Comparison of ENCODE assay signal across 8 cellular contexts in genomic region chr13:23466144-23467002, GRCh38. TPM values are rescaled to one million over a fixed set of nuclear protein-coding genes. Genes with fewer than 3 reads are reported as not detected.
DNase-seq lines count a peak whose midpoint lies in the region; ATAC-seq lines count a peak whose summit lies in the region.

No MANE protein-coding gene starts in this region.

- no peak overlapping the region for H3K23ac ChIP-seq in mesenchymal stem cell (ENCODE audit: low read length in 2 of 2)

- ATAC-seq in GM19023 (IDR thresholded peaks at IDR 0.05; ENCODE audit: unreplicated experiment): peak; percentile 92
- ATAC-seq in HG03280 (IDR thresholded peaks at IDR 0.05; ENCODE audit: unreplicated experiment): peak; percentile 78
- ATAC-seq in effector memory CD8-positive, alpha-beta T cell (replicated peaks): peak; percentile 92

- no peak overlapping the region for H3K14ac ChIP-seq in mesenchymal stem cell (ENCODE audit: low read length in 2 of 2)

- H3K27ac ChIP-seq in mesenchymal stem cell (ENCODE audit: low read length, poor library complexity, severe bottlenecking): peak overlapping the region; percentile 22

- H2BK120ac ChIP-seq in mesenchymal stem cell (ENCODE audit: low read depth, low read length): peak overlapping the region; percentile 52

- DNase-seq in AG20443 (ENCODE audit: low spot score): peak; percentile 82
- peak; percentile 75 for DNase-seq in NCI-H69 (lab: John Stamatoyannopoulos, UW)
- DNase-seq in activated CD8-positive, alpha-beta memory T cell treated with anti-CD3 and anti-CD28 coated beads for 4 hours (ENCODE audit: low read depth in 2 of 2): peak; percentile 15 to 35
- DNase-seq in effector memory CD8-positive, alpha-beta T cell: peak; percentile 30 to 48 (median 41)
- peak; percentile 80 for DNase-seq in mesenchymal stem cell
- DNase-seq in stimulated activated CD8-positive, alpha-beta memory T cell treated with anti-CD3 and anti-CD28 coated beads, Interleukin-15, amount 100 ng/mL, for 24 hours (ENCODE audit: low read depth): peak; percentile 25

- H3K27me3 Mint-ChIP-seq in effector memory CD8-positive, alpha-beta T cell: peaks cover 16 to 32% of the 10 kb centered on the region in 2 donors

- H3K4me1 ChIP-seq in mesenchymal stem cell (ENCODE audit: control insufficient read depth, insufficient read depth, low read depth, low read length): peaks cover 11% of the 10 kb centered on the region

- no peak overlapping the region for H4K91ac ChIP-seq in mesenchymal stem cell (ENCODE audit: low read length)

- H2BK12ac ChIP-seq in mesenchymal stem cell (ENCODE audit: low read length in 2 of 2): peak overlapping the region in 1 of 2 experiments; percentile 7

- H3K4me3 Mint-ChIP-seq in effector memory CD8-positive, alpha-beta T cell: peak overlapping the region; percentile 75 to 80

- peak overlapping the region in 1 of 2 donors; percentile 33 for H3K27ac Mint-ChIP-seq in effector memory CD8-positive, alpha-beta T cell

- 1% methylated on average over 60 of the region's 64 CpGs for WGBS in mesenchymal stem cell

- H3K18ac ChIP-seq in mesenchymal stem cell (ENCODE audit: low read depth in 1 of 2, low read length in 2 of 2): peak overlapping the region; percentile 38 to 67

- H4K8ac ChIP-seq in mesenchymal stem cell (ENCODE audit: low read length): peak overlapping the region; percentile 79

- no peaks in the 10 kb centered on the region for H3K27me3 ChIP-seq in mesenchymal stem cell (ENCODE audit: control insufficient read depth in 1 of 2, insufficient read depth in 1 of 2, low read length in 2 of 2)

- H3K4me2 ChIP-seq in mesenchymal stem cell (ENCODE audit: low read length, poor library complexity, severe bottlenecking): peak overlapping the region; percentile 68

- H3K4me1 Mint-ChIP-seq in effector memory CD8-positive, alpha-beta T cell (ENCODE audit: low read depth in 2 of 2): peaks cover 6 to 7% of the 10 kb centered on the region in 2 donors

- H3K9ac ChIP-seq in mesenchymal stem cell (ENCODE audit: low read length): peak overlapping the region; percentile 81

- peak overlapping the region in 1 of 2 experiments; percentile 4 for H3K4ac ChIP-seq in mesenchymal stem cell (ENCODE audit: low read depth in 1 of 2, low read length in 2 of 2)

- no peak overlapping the region for H2BK5ac ChIP-seq in mesenchymal stem cell (ENCODE audit: low read depth, low read length, poor library complexity, severe bottlenecking)

- H3K9me3 ChIP-seq in mesenchymal stem cell (ENCODE audit: control insufficient read depth, low read length): no peaks in the 10 kb centered on the region

- H3K79me1 ChIP-seq in mesenchymal stem cell (replicated peaks; ENCODE audit: low read length, poor library complexity, severe bottlenecking): no peaks in the 10 kb centered on the region

- H2AK5ac ChIP-seq in mesenchymal stem cell (ENCODE audit: low read length, severe bottlenecking): no peak overlapping the region

- peak overlapping the region; percentile 49 to 74 for H3K4me3 ChIP-seq in mesenchymal stem cell (ENCODE audit: insufficient read depth in 1 of 2, low read depth in 1 of 2, low read length in 2 of 2)

- H3K36me3 ChIP-seq in mesenchymal stem cell (ENCODE audit: control insufficient read depth in 1 of 2, insufficient read depth in 2 of 2, low read depth in 1 of 2, low read length in 2 of 2): no peaks in the 10 kb centered on the region

- H3K36me3 Mint-ChIP-seq in effector memory CD8-positive, alpha-beta T cell (ENCODE audit: insufficient read depth): no peaks in the 10 kb centered on the region

- peak overlapping the region; percentile 79 for H2AFZ ChIP-seq in mesenchymal stem cell (ENCODE audit: low read depth, low read length)

- H3K9me3 Mint-ChIP-seq in effector memory CD8-positive, alpha-beta T cell: no peaks in the 10 kb centered on the region

- H2BK15ac ChIP-seq in mesenchymal stem cell (ENCODE audit: low read depth, poor library complexity, severe bottlenecking): no peak overlapping the region

RNA-seq across cellular contexts. Expression of gene SACS, which starts 32.9 kb away (rescaled TPM):
- 7.1 TPM for polyA plus RNA-seq in mesenchymal stem cell (2013, experiment 1 of 2)
- polyA plus RNA-seq in mesenchymal stem cell (2013, experiment 2 of 2): 6.5 TPM

Comparison
In these comparisons a context has a peak if more than half of its experiments do, and no peak if none do; other contexts are left out.
1. Peak in every context shown above with its lines: DNase-seq, ATAC-seq, H3K4me3 ChIP-seq and H3K27ac ChIP-seq.
2. DNase-seq: peak in every context shown above with its lines; median percentile 82 in AG20443; 80 in mesenchymal stem cell; 75 in NCI-H69; 41 in effector memory CD8-positive, alpha-beta T cell; 25 in activated CD8-positive, alpha-beta memory T cell treated with anti-CD3 and anti-CD28 coated beads for 4 hours; 25 in stimulated activated CD8-positive, alpha-beta memory T cell treated with anti-CD3 and anti-CD28 coated beads, Interleukin-15, amount 100 ng/mL, for 24 hours.